In the genomic region with DNA sequence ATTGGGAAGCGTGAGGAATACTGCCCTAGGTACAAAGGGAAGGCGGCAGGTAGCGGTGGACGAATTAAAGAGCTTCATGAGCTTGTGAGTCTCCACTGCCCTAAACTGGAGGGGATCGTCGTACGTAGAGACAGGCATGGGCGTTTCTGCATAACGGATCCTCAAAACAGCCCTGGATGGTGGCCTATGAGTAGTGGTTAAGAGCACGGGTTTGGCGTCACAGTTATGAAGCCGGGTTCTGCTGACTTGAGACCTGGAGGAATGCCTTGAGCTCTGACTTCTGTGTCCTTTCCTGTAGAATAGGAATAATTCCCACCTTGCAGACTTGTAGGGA, we compare ENCODE assay signal across 8 cellular contexts. TPM values are rescaled to one million over a fixed set of nuclear protein-coding genes. Genes with fewer than 3 reads are reported as not detected.
A peak's percentile ranks its signal among the peaks of the same experiment; 100 is the strongest.
DNase-seq lines count a peak whose midpoint lies in the region; ATAC-seq, FAIRE-seq and TF ChIP-seq lines count a peak whose summit lies in the region.

No MANE protein-coding gene starts in this region.

- H3K27ac ChIP-seq in C4-2B, result peak overlapping the region; percentile 93
- no peak overlapping the region for H3K27ac ChIP-seq in ectodermal cell (ENCODE audit: insufficient read depth, low read depth, low read length, poor library complexity, severe bottlenecking)
- peak overlapping the region; percentile 99 for H3K27ac ChIP-seq in substantia nigra (ENCODE audit: low read depth, low read length, poor library complexity, severe bottlenecking)

- FAIRE-seq in frontal cortex (lab: Jason Lieb, UNC), result no peak

- TF ChIP-seq CTCF in C4-2B (conservative IDR thresholded peaks at IDR 0.05) (no peak), mucosa of descending colon (IDR thresholded peaks at IDR 0.05) (no peak)

- H3K4me1 ChIP-seq in ectodermal cell (ENCODE audit: control insufficient read depth, insufficient read depth, low read length), result peaks cover 6% of the 10 kb centered on the region
- peaks cover 36% of the 10 kb centered on the region for H3K4me1 ChIP-seq in mucosa of descending colon (ENCODE audit: low read depth)

- H3K27me3 ChIP-seq in ectodermal cell (ENCODE audit: control insufficient read depth, insufficient read depth, low read length, poor library complexity, severe bottlenecking), result no peaks in the 10 kb centered on the region

- H3K36me3 ChIP-seq in ectodermal cell (ENCODE audit: control insufficient read depth, insufficient read depth, low read length) (peaks cover 28% of the 10 kb centered on the region), mucosa of descending colon (ENCODE audit: low read depth) (peaks cover 12% of the 10 kb centered on the region)

- intact Hi-C loops in mucosa of descending colon (cut with DNase I, micrococcal nuclease), result no loop called here

- H3K9me3 ChIP-seq in ectodermal cell (ENCODE audit: control insufficient read depth, low read length) (no peaks in the 10 kb centered on the region), mucosa of descending colon (no peaks in the 10 kb centered on the region)

- peak overlapping the region; percentile 87 for H3K4me3 ChIP-seq in ectodermal cell (ENCODE audit: insufficient read depth, low read depth, low read length)
- peak overlapping the region; percentile 52 for H3K4me3 ChIP-seq in mucosa of descending colon

- ATAC-seq in HG02885 (IDR thresholded peaks at IDR 0.05; ENCODE audit: poor library complexity, unreplicated experiment), result peak; percentile 1
- ATAC-seq in mucosa of descending colon, result peak; percentile 1
- ATAC-seq in GM18858 (IDR thresholded peaks at IDR 0.05; ENCODE audit: unreplicated experiment), result no peak

- 1% methylated on average over 12 of the region's 12 CpGs for WGBS in ectodermal cell, 2 experiments

- peak in 3 of 5 experiments; percentile 12 to 76 (median 16) for DNase-seq in T-helper 2 cell
- peak in 2 of 3 donors; percentile 44 to 52 for DNase-seq in mucosa of descending colon
- DNase-seq in substantia nigra (lab: John Stamatoyannopoulos, UW), result peak in 1 of 49 donors; percentile 50
- DNase-seq in frontal cortex (ENCODE audit: low spot score in 2 of 2), result no peak

RNA-seq across cellular contexts. Expression of gene TMEM138, which starts 0.3 kb away (rescaled TPM):
- polyA plus RNA-seq in ectodermal cell (2013, experiment 1 of 4), result 35.4 TPM
- polyA plus RNA-seq in ectodermal cell (2013, experiment 2 of 4), result 30.5 TPM
- polyA plus RNA-seq in ectodermal cell (2013, experiment 3 of 4), result 31.2 TPM
- 24.8 TPM for polyA plus RNA-seq in ectodermal cell (2013, experiment 4 of 4)
- total RNA-seq in mucosa of descending colon (10 to 100 TPM; 35.2 to 38.2 (median 37.8) TPM), frontal cortex (28.5 TPM)

RNA-seq across cellular contexts. Expression of gene CYB561A3, which starts 0.8 kb away (rescaled TPM):
- 23.1 TPM for polyA plus RNA-seq in ectodermal cell (2013, experiment 1 of 4)
- 21.1 TPM for polyA plus RNA-seq in ectodermal cell (2013, experiment 2 of 4)
- 16.5 TPM for polyA plus RNA-seq in ectodermal cell (2013, experiment 3 of 4)
- polyA plus RNA-seq in ectodermal cell (2013, experiment 4 of 4), result 15.2 TPM
- total RNA-seq in mucosa of descending colon (10 to 100 TPM; 65.0 to 91.0 (median 66.6) TPM), frontal cortex (4.9 TPM)

RNA-seq across cellular contexts. Expression of gene TKFC, which starts 29.5 kb away (rescaled TPM):
- polyA plus RNA-seq in ectodermal cell (2013, experiment 1 of 4), result 105 TPM
- polyA plus RNA-seq in ectodermal cell (2013, experiment 2 of 4), result 85.5 TPM
- 67.9 TPM for polyA plus RNA-seq in ectodermal cell (2013, experiment 3 of 4)
- polyA plus RNA-seq in ectodermal cell (2013, experiment 4 of 4), result 73.0 TPM
- 10 to 100 TPM; 30.9 to 78.8 (median 63.1) TPM for total RNA-seq in mucosa of descending colon
- 7.7 TPM for total RNA-seq in frontal cortex

RNA-seq across cellular contexts. Expression of gene DDB1, which starts 29.6 kb away (rescaled TPM):
- 249 TPM for polyA plus RNA-seq in ectodermal cell (2013, experiment 1 of 4)
- 258 TPM for polyA plus RNA-seq in ectodermal cell (2013, experiment 2 of 4)
- polyA plus RNA-seq in ectodermal cell (2013, experiment 3 of 4), result 168 TPM
- polyA plus RNA-seq in ectodermal cell (2013, experiment 4 of 4), result 178 TPM
- 100 to 1,000 TPM; 121 to 152 (median 140) TPM for total RNA-seq in mucosa of descending colon
- 223 TPM for total RNA-seq in frontal cortex

RNA-seq across cellular contexts. Expression of gene TMEM216, which starts 29.9 kb away (rescaled TPM):
- 44.5 TPM for polyA plus RNA-seq in ectodermal cell (2013, experiment 1 of 4)
- 43.2 TPM for polyA plus RNA-seq in ectodermal cell (2013, experiment 2 of 4)
- polyA plus RNA-seq in ectodermal cell (2013, experiment 3 of 4), result 36.9 TPM
- polyA plus RNA-seq in ectodermal cell (2013, experiment 4 of 4), result 46.2 TPM
- 10 to 100 TPM in 1 of 3 donors, 1 to 10 TPM in 2; 7.9 to 12.7 (median 8.9) TPM for total RNA-seq in mucosa of descending colon
- total RNA-seq in frontal cortex, result 10.2 TPM

Comparison
In these comparisons a context has a peak if more than half of its experiments do, and no peak if none do; other contexts are left out.
1. DNase-seq: peak in T-helper 2 cell (3 of 5) and mucosa of descending colon (2 of 3); none in frontal cortex (0 of 2).
2. RNA of gene CYB561A3, which starts 0.8 kb away (total RNA-seq): 65.0 to 91.0 TPM in mucosa of descending colon; 4.9 TPM in frontal cortex (single experiment); every median in the first group is over 10 times any median in the second.